14 cellular contexts compared by ENCODE assay signal in the genomic region with DNA sequence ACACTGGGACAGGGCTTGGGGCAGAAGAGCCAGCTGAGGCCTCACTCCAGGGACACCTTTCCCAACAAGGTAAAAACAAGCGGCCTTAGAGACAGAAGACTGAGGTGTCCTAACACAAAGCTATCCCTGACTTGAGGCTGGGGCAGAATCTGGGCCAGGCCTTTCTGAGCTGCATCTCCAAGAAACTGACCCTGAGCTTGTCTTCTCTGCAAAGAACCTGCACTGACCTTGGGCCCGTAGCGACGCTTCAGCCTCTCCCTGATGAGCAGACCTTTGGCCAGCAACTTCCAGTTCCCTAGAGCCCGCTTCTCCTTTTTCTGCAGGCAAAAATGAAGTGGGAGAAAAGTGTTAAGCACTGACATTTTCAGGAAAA. TPM values are rescaled to one million over a fixed set of nuclear protein-coding genes. Genes with fewer than 3 reads are reported as not detected.
A peak's percentile ranks its signal among the peaks of the same experiment; 100 is the strongest.
DNase-seq lines count a peak whose midpoint lies in the region; ATAC-seq and TF ChIP-seq lines count a peak whose summit lies in the region.
"Had no signal": no experiment of that assay in that cellular context is flagged by ENCODE, and none has a peak within 500 bp of the region (broad histone marks: within the 10 kb centered on the region; RNA-seq: fewer than 3 reads in every experiment).

No MANE protein-coding gene starts in this region.

- H4K8ac ChIP-seq in H9 (replicated peaks; ENCODE audit: insufficient read length, low read depth, low read length) = no peak overlapping the region

- H2AFZ ChIP-seq in H9 (ENCODE audit: low read length) = no peak overlapping the region
- H2AFZ ChIP-seq: GM23248 had no signal

- no CpG with 5 or more reads among the region's 5 CpGs for WGBS in H9 (ENCODE audit: extremely low coverage, insufficient read length, low lambda C conversion rate)
- 82% methylated on average over 5 of the region's 5 CpGs for WGBS in suprapubic skin

- no peak overlapping the region for H3K23ac ChIP-seq in H9 (ENCODE audit: insufficient read length, low read depth, low read length)

- TF ChIP-seq EP300 in suprapubic skin (IDR thresholded peaks at IDR 0.05) = no peak

- DNase-seq in H9 (no peak), lower lobe of right lung (no peak), suprapubic skin (ENCODE audit: low spot score in 2 of 2) (no peak), RPMI8226 (no peak)
- no peak for DNase-seq in activated naive CD8-positive, alpha-beta T cell treated with anti-CD3 and anti-CD28 coated beads, Interleukin-2, amount 10 ng/mL, durations not matched to agents 7 days and 5 days
- no peak for DNase-seq in activated effector memory CD4-positive, alpha-beta T cell treated with Interleukin-2 at 50 U/mL for 16 hours
- DNase-seq: brain microvascular endothelial cell, GF-D8, GM23248, NCI-H2081, SHP77 treated with DMSO at 0.1 percent for 48 hours had no signal

- no peak overlapping the region for H3K4me2 ChIP-seq in H9 (ENCODE audit: insufficient read depth, insufficient read length, low read length)

- H3K27me3 Mint-ChIP-seq in H9 (ENCODE audit: low read depth) = no peaks in the 10 kb centered on the region
- no peaks in the 10 kb centered on the region for H3K27me3 Mint-ChIP-seq in activated naive CD8-positive, alpha-beta T cell treated with anti-CD3 and anti-CD28 coated beads, Interleukin-2, amount 10 ng/mL, durations not matched to agents 7 days and 5 days

- H3K27ac Mint-ChIP-seq in H9 = peak overlapping the region in 2 of 3 experiments; percentile 36 to 64; a peak in 1 of 7 replicates
- peak overlapping the region; percentile 20 for H3K27ac Mint-ChIP-seq in activated naive CD8-positive, alpha-beta T cell treated with anti-CD3 and anti-CD28 coated beads, Interleukin-2, amount 10 ng/mL, durations not matched to agents 7 days and 5 days

- H3T11ph ChIP-seq in H9 (ENCODE audit: low read length) = no peak overlapping the region

- no peak for TF ChIP-seq CTCF in H9 (conservative IDR thresholded peaks at IDR 0.05)
- TF ChIP-seq CTCF in lower lobe of right lung (IDR thresholded peaks at IDR 0.05) = no peak
- no peak for TF ChIP-seq CTCF in suprapubic skin (IDR thresholded peaks at IDR 0.05)

- H3K4me1 Mint-ChIP-seq in H9 = peaks cover 10 to 24% of the 10 kb centered on the region in 2 experiments
- H3K4me1 Mint-ChIP-seq in activated naive CD8-positive, alpha-beta T cell treated with anti-CD3 and anti-CD28 coated beads, Interleukin-2, amount 10 ng/mL, durations not matched to agents 7 days and 5 days = peaks cover 17% of the 10 kb centered on the region

- no peak for TF ChIP-seq POLR2A in suprapubic skin (IDR thresholded peaks at IDR 0.05)

- no peaks in the 10 kb centered on the region for H3K9me3 ChIP-seq in H9 (ENCODE audit: control insufficient read depth, low read depth, low read length)
- no peaks in the 10 kb centered on the region for H3K9me3 ChIP-seq in lower lobe of right lung
- H3K9me3 ChIP-seq in suprapubic skin = no peaks in the 10 kb centered on the region
- H3K9me3 ChIP-seq: pancreas had no signal

- no peak overlapping the region for H2BK20ac ChIP-seq in H9 (ENCODE audit: low read depth, low read length, poor library complexity, severe bottlenecking)

- no peak for ATAC-seq in activated naive CD8-positive, alpha-beta T cell treated with anti-CD3 and anti-CD28 coated beads, Interleukin-2, amount 10 ng/mL, durations not matched to agents 7 days and 5 days (ENCODE audit: low read depth)
- ATAC-seq in lower lobe of right lung (no peak), GM19452 (IDR thresholded peaks at IDR 0.05; ENCODE audit: unreplicated experiment) (no peak)
- ATAC-seq: pancreas had no signal

- H3K79me2 ChIP-seq in H9 (ENCODE audit: insufficient read depth, low read length) = no peaks in the 10 kb centered on the region

- H3K56ac ChIP-seq in H9 (ENCODE audit: insufficient read length, low read depth, low read length) = no peak overlapping the region

- H3K27ac ChIP-seq in H9 (ENCODE audit: insufficient read length, low read depth, low read length) (no peak overlapping the region), lower lobe of right lung (peak overlapping the region; percentile 95), suprapubic skin (peak overlapping the region; percentile 94)
- H3K27ac ChIP-seq: brain microvascular endothelial cell, C4-2B, pancreas had no signal

- H3K14ac ChIP-seq in H9 (ENCODE audit: insufficient read depth, low read length) = no peak overlapping the region

- H3K36me3 ChIP-seq in lower lobe of right lung (peaks cover 76% of the 10 kb centered on the region), suprapubic skin (peaks cover 58% of the 10 kb centered on the region)

- no peak overlapping the region for H4K5ac ChIP-seq in H9 (ENCODE audit: insufficient read length, low read depth, low read length)

- peaks cover 2% of the 10 kb centered on the region for H3K23me2 ChIP-seq in H9 (ENCODE audit: insufficient read length, low read depth, low read length, poor library complexity, severe bottlenecking)

- no peak overlapping the region for H2BK12ac ChIP-seq in H9 (ENCODE audit: insufficient read length, low read depth, low read length)

- H3K9ac ChIP-seq in H9 (ENCODE audit: extremely low read depth, insufficient read length, low read length) = no peak overlapping the region
- H3K9ac ChIP-seq: GM23248 had no signal

- H3K4ac ChIP-seq in H9 (ENCODE audit: low read depth, low read length) = no peak overlapping the region; the same call in 1 of the 2 replicates

- intact Hi-C loops in lower lobe of right lung (cut with DNase I) = no loop called here

- no peak overlapping the region for H3K4me3 Mint-ChIP-seq in H9
- no peak overlapping the region for H3K4me3 Mint-ChIP-seq in activated naive CD8-positive, alpha-beta T cell treated with anti-CD3 and anti-CD28 coated beads, Interleukin-2, amount 10 ng/mL, durations not matched to agents 7 days and 5 days

- H3K36me3 Mint-ChIP-seq in H9 (ENCODE audit: insufficient read depth in 1 of 3, low read depth in 3 of 3) = peaks cover 10 to 51% (median 37%) of the 10 kb centered on the region in 3 experiments
- H3K36me3 Mint-ChIP-seq in activated naive CD8-positive, alpha-beta T cell treated with anti-CD3 and anti-CD28 coated beads, Interleukin-2, amount 10 ng/mL, durations not matched to agents 7 days and 5 days = peaks cover 9% of the 10 kb centered on the region

- no peaks in the 10 kb centered on the region for H3K79me1 ChIP-seq in H9 (ENCODE audit: insufficient read depth, low read depth, low read length, poor library complexity, severe bottlenecking)

- no peak overlapping the region for H2AK5ac ChIP-seq in H9 (ENCODE audit: insufficient read length, low read length)

- H2BK5ac ChIP-seq in H9 (ENCODE audit: insufficient read length, low read length) = no peak overlapping the region

- no peak overlapping the region for H3K18ac ChIP-seq in H9 (ENCODE audit: insufficient read length, low read depth, low read length)

- POLR2A ChIA-PET in activated naive CD8-positive, alpha-beta T cell treated with anti-CD3 and anti-CD28 coated beads, Interleukin-2, amount 10 ng/mL, durations not matched to agents 7 days and 5 days (lab: Charles Lee) = no interaction called here

- H4K20me1 ChIP-seq in H9 (ENCODE audit: control insufficient read depth, insufficient read depth, insufficient read length) = peaks cover under 1% of the 10 kb centered on the region

- peaks cover 6% of the 10 kb centered on the region; the same call in 1 of the 2 replicates for H3K4me1 ChIP-seq in H9 (ENCODE audit: insufficient read depth, low read length)
- H3K4me1 ChIP-seq in lower lobe of right lung = peaks cover 53% of the 10 kb centered on the region
- peaks cover 43% of the 10 kb centered on the region for H3K4me1 ChIP-seq in suprapubic skin

- H4K91ac ChIP-seq in H9 (ENCODE audit: insufficient read length, low read depth, low read length) = peak overlapping the region; percentile 46

- no peak overlapping the region for H2BK15ac ChIP-seq in H9 (ENCODE audit: low read depth, low read length)

- no peak overlapping the region for H2BK120ac ChIP-seq in H9 (ENCODE audit: low read depth, low read length, poor library complexity, severe bottlenecking)

- H3K27me3 ChIP-seq in H9 (ENCODE audit: insufficient read depth, low read length) (no peaks in the 10 kb centered on the region), lower lobe of right lung (ENCODE audit: low read depth) (no peaks in the 10 kb centered on the region), suprapubic skin (no peaks in the 10 kb centered on the region)
- H3K27me3 ChIP-seq: brain microvascular endothelial cell, pancreas had no signal

- H3K9me3 Mint-ChIP-seq in H9 = no peaks in the 10 kb centered on the region; a peak in 1 of 5 replicates
- H3K9me3 Mint-ChIP-seq in activated naive CD8-positive, alpha-beta T cell treated with anti-CD3 and anti-CD28 coated beads, Interleukin-2, amount 10 ng/mL, durations not matched to agents 7 days and 5 days = no peaks in the 10 kb centered on the region

- H3K4me3 ChIP-seq in lower lobe of right lung = no peak overlapping the region
- H3K4me3 ChIP-seq in suprapubic skin = no peak overlapping the region
- H3K4me3 ChIP-seq: GM23248, pancreas had no signal

RNA-seq across cellular contexts. Expression of a gene that starts 22.2 kb away (rescaled TPM):
- total RNA-seq in H9 (2021) (35.8 and 36.7 TPM in 2 replicates), lower lobe of right lung (73.7 TPM), suprapubic skin (100 to 1,000 TPM; 206 to 237 (median 219) TPM)
- total RNA-seq in activated naive CD8-positive, alpha-beta T cell treated with anti-CD3 and anti-CD28 coated beads, Interleukin-2, amount 10 ng/mL, durations not matched to agents 7 days and 5 days = 10 to 100 TPM; 44.4 to 47.0 TPM

RNA-seq across cellular contexts. Expression of a gene that starts 22.4 kb away (rescaled TPM):
- total RNA-seq in H9 (2021) (13.3 and 13.7 TPM in 2 replicates), lower lobe of right lung (12.6 TPM), suprapubic skin (10 to 100 TPM; 11.3 to 16.7 (median 12.5) TPM)
- total RNA-seq in activated naive CD8-positive, alpha-beta T cell treated with anti-CD3 and anti-CD28 coated beads, Interleukin-2, amount 10 ng/mL, durations not matched to agents 7 days and 5 days = 10 to 100 TPM; 10.1 to 11.9 TPM

RNA-seq across cellular contexts. Expression of a gene that starts 31.4 kb away (rescaled TPM):
- total RNA-seq in H9 (2021) (25.6 and 30.3 TPM in 2 replicates), lower lobe of right lung (31.8 TPM), suprapubic skin (100 to 1,000 TPM in 1 of 4 donors, 10 to 100 TPM in 3; 49.7 to 176 (median 66.4) TPM)
- total RNA-seq in activated naive CD8-positive, alpha-beta T cell treated with anti-CD3 and anti-CD28 coated beads, Interleukin-2, amount 10 ng/mL, durations not matched to agents 7 days and 5 days = 10 to 100 TPM; 53.3 to 56.8 TPM

RNA-seq across cellular contexts. Expression of a gene that starts 31.6 kb away (rescaled TPM):
- total RNA-seq in H9 (2021) (23.5 and 24.4 TPM in 2 replicates), lower lobe of right lung (9.5 TPM), suprapubic skin (10 to 100 TPM in 1 of 4 donors, 1 to 10 TPM in 3; 5.5 to 10.7 (median 8.9) TPM)
- 10 to 100 TPM; 14.3 to 14.4 TPM for total RNA-seq in activated naive CD8-positive, alpha-beta T cell treated with anti-CD3 and anti-CD28 coated beads, Interleukin-2, amount 10 ng/mL, durations not matched to agents 7 days and 5 days
